ENCODE assay signal across 9 cellular contexts in genomic region chr10:118781536-118781935, GRCh38.
"Had no signal": no experiment of that assay in that cellular context is flagged by ENCODE, and none has a peak within 500 bp of the region (broad histone marks: within the 10 kb centered on the region; RNA-seq: fewer than 3 reads in every experiment).

No MANE protein-coding gene starts in this region.

- H3K9ac ChIP-seq: GM23248 had no signal

- H2AFZ ChIP-seq: GM23248 had no signal

- H3K9me3 ChIP-seq: HAP-1 had no signal

- ATAC-seq: HCT116, K562 had no signal

- DNase-seq: GM23248, GOT3, H7, HFFc6, IMR-90, KG1 had no signal

- H3K4me1 ChIP-seq: HAP-1 had no signal

- H3K27ac ChIP-seq: GM23248 had no signal

- H3K4me3 ChIP-seq: GM23248, HAP-1, K562 had no signal

- H3K36me3 ChIP-seq: HAP-1 had no signal
